Comparison of ENCODE assay signal across 9 cellular contexts in the genomic region with DNA sequence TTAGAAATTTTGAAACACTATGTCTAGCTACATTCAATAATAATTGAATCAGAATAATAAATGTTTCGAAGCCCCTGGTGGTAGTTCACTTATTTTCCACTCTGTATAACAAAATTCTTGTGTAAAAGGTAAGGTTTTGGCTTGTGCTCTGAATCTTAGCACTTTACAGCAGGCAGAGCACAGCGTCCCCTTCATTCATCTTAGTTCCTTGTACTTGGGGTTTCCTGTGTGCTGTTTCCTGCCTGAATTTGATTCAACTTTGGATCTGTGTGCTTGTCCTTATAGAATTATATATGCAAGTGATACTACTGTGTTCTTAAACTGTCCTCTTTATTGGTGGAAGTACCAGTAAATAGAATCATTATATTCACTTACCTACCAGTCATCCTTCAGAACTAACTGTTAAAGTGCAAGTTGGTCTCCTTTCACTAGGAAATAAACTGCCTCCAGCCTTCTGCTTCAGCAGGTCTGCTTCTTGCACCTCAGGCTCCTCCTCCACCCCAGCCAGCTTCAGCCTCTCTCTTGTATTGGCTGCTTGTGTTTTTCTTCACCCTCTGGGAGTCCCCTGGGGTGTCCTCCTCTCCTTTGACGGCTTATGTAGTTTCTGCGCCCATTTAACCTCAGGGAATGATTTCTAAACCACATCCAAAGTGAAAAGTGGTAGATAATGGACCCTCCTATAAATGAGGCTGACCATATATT. TPM values are rescaled to one million over a fixed set of nuclear protein-coding genes. Genes with fewer than 3 reads are reported as not detected.
A peak's percentile ranks its signal among the peaks of the same experiment; 100 is the strongest.
DNase-seq lines count a peak whose midpoint lies in the region; ATAC-seq and TF ChIP-seq lines count a peak whose summit lies in the region.
"Had no signal": no experiment of that assay in that cellular context is flagged by ENCODE, and none has a peak within 500 bp of the region (broad histone marks: within the 10 kb centered on the region; RNA-seq: fewer than 3 reads in every experiment).

No MANE protein-coding gene starts in this region.

- H2AFZ ChIP-seq in DND-41 (ENCODE audit: low read depth, low read length), result no peak overlapping the region

- ATAC-seq in DND-41 (ENCODE audit: insufficient read depth, low read depth) (peak; percentile 62), GM21737 (IDR thresholded peaks at IDR 0.05; ENCODE audit: unreplicated experiment) (no peak)

- H3K9me3 ChIP-seq in DND-41 (ENCODE audit: insufficient read depth, low read length, severe bottlenecking), result no peaks in the 10 kb centered on the region
- no peaks in the 10 kb centered on the region for H3K9me3 ChIP-seq in HUES48 (ENCODE audit: control insufficient read depth, insufficient read depth, low read length)

- H3K4me2 ChIP-seq in DND-41 (ENCODE audit: insufficient read depth, low read length), result no peak overlapping the region

- no peak overlapping the region for H3K9ac ChIP-seq in DND-41 (ENCODE audit: low read depth, low read length)
- 0 out of 2 replicates have a peak overlapping the region, but pooled peaks have one; percentile 47 for H3K9ac ChIP-seq in HUES48 (ENCODE audit: low read depth, low read length)

- H3K36me3 ChIP-seq in DND-41 (ENCODE audit: insufficient read depth, low read length) (0 out of 2 replicates have a peak, but pooled peaks cover 3% of the 10 kb centered on the region), HUES48 (ENCODE audit: control insufficient read depth, insufficient read depth, low read length) (no peaks in the 10 kb centered on the region)

- no peaks in the 10 kb centered on the region for H3K4me1 ChIP-seq in DND-41 (ENCODE audit: insufficient read depth, low read length)
- H3K4me1 ChIP-seq in HUES48 (ENCODE audit: control insufficient read depth, insufficient read depth, low read length), result peaks cover 33% of the 10 kb centered on the region

- peaks cover 23% of the 10 kb centered on the region for H3K79me2 ChIP-seq in DND-41 (ENCODE audit: insufficient read depth, low read length)

- H3K4me3 Mint-ChIP-seq in mesothelial cell of epicardium, result no peak overlapping the region

- no peak overlapping the region for H3K27ac ChIP-seq in DND-41 (ENCODE audit: low read length)
- peak overlapping the region; percentile 87 for H3K27ac ChIP-seq in HUES48 (ENCODE audit: low read depth, low read length)
- H3K27ac ChIP-seq: epithelial cell of prostate had no signal

- no peak overlapping the region for H3K4me3 ChIP-seq in DND-41 (ENCODE audit: low read depth in 1 of 2, low read length in 2 of 2)
- H3K4me3 ChIP-seq in HUES48 (ENCODE audit: low read depth, low read length), result peak overlapping the region; percentile 15

- H3K27me3 ChIP-seq in DND-41 (ENCODE audit: insufficient read depth, low read length, poor library complexity) (no peaks in the 10 kb centered on the region), HUES48 (ENCODE audit: control insufficient read depth, insufficient read depth, low read length) (no peaks in the 10 kb centered on the region)

- H3K36me3 Mint-ChIP-seq in mesothelial cell of epicardium, result peaks cover 8% of the 10 kb centered on the region

- no peaks in the 10 kb centered on the region for H3K9me3 Mint-ChIP-seq in mesothelial cell of epicardium

- H4K20me1 ChIP-seq in DND-41 (ENCODE audit: insufficient read depth, low read length), result no peaks in the 10 kb centered on the region; the same call in 1 of the 2 replicates

- TF ChIP-seq CTCF in DND-41 (IDR thresholded peaks at IDR 0.05; ENCODE audit: borderline replicate concordance, extremely low read depth, low read length, poor library complexity, severe bottlenecking), result no peak
- peak; percentile 21 for TF ChIP-seq CTCF in mesothelial cell of epicardium (IDR thresholded peaks at IDR 0.05; ENCODE audit: unreplicated experiment)

- peaks cover 25% of the 10 kb centered on the region for H3K4me1 Mint-ChIP-seq in mesothelial cell of epicardium

- no peaks in the 10 kb centered on the region for H3K27me3 Mint-ChIP-seq in mesothelial cell of epicardium (ENCODE audit: low read depth)

- peak overlapping the region; percentile 80 for H3K27ac Mint-ChIP-seq in mesothelial cell of epicardium

- no peak for DNase-seq in DND-41
- peak; percentile 37 for DNase-seq in central memory CD4-positive, alpha-beta T cell
- DNase-seq in mesothelial cell of epicardium (ENCODE audit: low spot score in 2 of 2, unreplicated experiment in 2 of 2), result no peak
- no peak for DNase-seq in DMS53 treated with DMSO at 0.1 percent for 48 hours (lab: John Stamatoyannopoulos, UW; ENCODE audit: unreplicated experiment)
- DNase-seq in NCI-H1105 treated with DMSO at 0.1 percent for 48 hours (lab: John Stamatoyannopoulos, UW), result no peak
- DNase-seq in glomerular visceral epithelial cell (ENCODE audit: extremely low spot score), result no peak

RNA-seq across cellular contexts. Expression of gene TULP4, which starts 28.8 kb away (rescaled TPM):
- total RNA-seq in mesothelial cell of epicardium, result 133 to 137 TPM (median 135 TPM) in 3 replicates
